Comparison of ENCODE assay signal across 9 cellular contexts in genomic region chr5:6722015-6722414, GRCh38. TPM values are rescaled to one million over a fixed set of nuclear protein-coding genes. Genes with fewer than 3 reads are reported as not detected.
DNase-seq lines count a peak whose midpoint lies in the region; ATAC-seq, FAIRE-seq and TF ChIP-seq lines count a peak whose summit lies in the region.
"Had no signal": no experiment of that assay in that cellular context is flagged by ENCODE, and none has a peak within 500 bp of the region (broad histone marks: within the 10 kb centered on the region; RNA-seq: fewer than 3 reads in every experiment).

No MANE protein-coding gene starts in this region.

- H3K27me3 ChIP-seq in BLaER1 = no peaks in the 10 kb centered on the region; the same call in 1 of the 2 replicates
- no peaks in the 10 kb centered on the region for H3K27me3 ChIP-seq in Karpas-422 (ENCODE audit: low read length)
- H3K27me3 ChIP-seq in testis = no peaks in the 10 kb centered on the region
- no peaks in the 10 kb centered on the region for H3K27me3 ChIP-seq in SJCRH30

- H3K36me3 ChIP-seq in BLaER1 (peaks cover 59% of the 10 kb centered on the region), Karpas-422 (ENCODE audit: insufficient read depth, low read length) (peaks cover 12% of the 10 kb centered on the region; the same call in 1 of the 2 replicates), testis (ENCODE audit: low read depth, missing control alignments) (no peaks in the 10 kb centered on the region), SJCRH30 (no peaks in the 10 kb centered on the region)

- TF ChIP-seq CTCF in fibroblast of mammary gland (conservative IDR thresholded peaks at IDR 0.05; ENCODE audit: control insufficient read depth, insufficient read depth, low read depth, low read length) (no peak), testis (IDR thresholded peaks at IDR 0.05) (no peak)

- H3K4me1 ChIP-seq in BLaER1 = peaks cover 99% of the 10 kb centered on the region
- peaks cover 85% of the 10 kb centered on the region for H3K4me1 ChIP-seq in Karpas-422 (ENCODE audit: low read length)
- peaks cover 23% of the 10 kb centered on the region for H3K4me1 ChIP-seq in testis
- no peaks in the 10 kb centered on the region for H3K4me1 ChIP-seq in SJCRH30

- ATAC-seq in GM19463 (IDR thresholded peaks at IDR 0.05; ENCODE audit: unreplicated experiment) = peak; percentile 41

- WGBS in testis, 2 donors = 31 to 50% methylated on average over 6 of the region's 6 CpGs

- no peak overlapping the region for H2AFZ ChIP-seq in Karpas-422 (ENCODE audit: low read length)

- H3K4me2 ChIP-seq in BLaER1 (peak overlapping the region; percentile 84), Karpas-422 (ENCODE audit: low read depth, low read length, poor library complexity, severe bottlenecking) (peak overlapping the region; percentile 68)

- H3K9me3 ChIP-seq in BLaER1 = no peaks in the 10 kb centered on the region
- H3K9me3 ChIP-seq in Karpas-422 (ENCODE audit: low read length) = no peaks in the 10 kb centered on the region
- no peaks in the 10 kb centered on the region for H3K9me3 ChIP-seq in testis
- H3K9me3 ChIP-seq in SJCRH30 (replicated peaks) = no peaks in the 10 kb centered on the region

- H3K9ac ChIP-seq in BLaER1 (peak overlapping the region; percentile 62), Karpas-422 (ENCODE audit: low read length) (peak overlapping the region; percentile 43)

- H3K79me2 ChIP-seq in Karpas-422 (ENCODE audit: low read length) = peaks cover 97% of the 10 kb centered on the region

- peak overlapping the region; percentile 15 for H3K4me3 ChIP-seq in BLaER1
- peak overlapping the region; percentile 45 for H3K4me3 ChIP-seq in Karpas-422 (ENCODE audit: low read length)
- peak overlapping the region; percentile 12 for H3K4me3 ChIP-seq in fibroblast of mammary gland (ENCODE audit: control insufficient read depth, low read depth, low read length)
- H3K4me3 ChIP-seq in testis = no peak overlapping the region
- H3K4me3 ChIP-seq in SJCRH30 = no peak overlapping the region

- H3K9me2 ChIP-seq in Karpas-422 (replicated peaks; ENCODE audit: insufficient read depth, low read length) = no peaks in the 10 kb centered on the region

- TF ChIP-seq POLR2A in testis (IDR thresholded peaks at IDR 0.05) = no peak

- DNase-seq in Karpas-422 (no peak), fibroblast of mammary gland (ENCODE audit: low read depth) (peak; percentile 31), testis (no peak), frontal cortex (ENCODE audit: low spot score in 2 of 2) (no peak), SJCRH30 (no peak), HTR-8/SVneo (ENCODE audit: insufficient read length, low spot score) (no peak)

- H3K27ac ChIP-seq in BLaER1 = peak overlapping the region; percentile 62
- H3K27ac ChIP-seq in Karpas-422 (ENCODE audit: low read length) = peak overlapping the region; percentile 66
- peak overlapping the region; percentile 0 to 32 for H3K27ac ChIP-seq in testis
- H3K27ac ChIP-seq in SJCRH30 = no peak overlapping the region
- H3K27ac ChIP-seq: epithelial cell of prostate had no signal

- H4K20me1 ChIP-seq in BLaER1 = peaks cover 100% of the 10 kb centered on the region
- peaks cover 39% of the 10 kb centered on the region for H4K20me1 ChIP-seq in Karpas-422 (ENCODE audit: insufficient read depth, low read depth, low read length)

- intact Hi-C loops in testis (cut with DNase I; ENCODE audit: low total_unique reads) = no loop called here

- no peak for FAIRE-seq in frontal cortex (lab: Jason Lieb, UNC)
- FAIRE-seq in HTR-8/SVneo (lab: Jason Lieb, UNC) = no peak

RNA-seq across cellular contexts. Expression of gene TENT4A, which starts 8.8 kb away (rescaled TPM):
- total RNA-seq in Karpas-422 (2014; rRNA removed; shearing (Covaris generic); ENCODE audit: low replicate concordance) = 38.1 and 45.3 TPM in 2 replicates
- 10 to 100 TPM; 46.2 to 51.3 TPM for total RNA-seq in testis
- polyA plus RNA-seq in testis (ENCODE audit: insufficient read depth, low read depth, low replicate concordance) = 23.1 TPM
- total RNA-seq in frontal cortex = 11.0 TPM
- total RNA-seq in SJCRH30 (2014; rRNA removed; shearing (Covaris generic)) = 21.5 and 21.6 TPM in 2 replicates

Comparison
In these comparisons a context has a peak if more than half of its experiments do, and no peak if none do; other contexts are left out.
1. H3K4me3 ChIP-seq: peak in BLaER1 (single experiment), Karpas-422 (single experiment) and fibroblast of mammary gland (single experiment); none in testis (0 of 2) and SJCRH30 (single experiment).